Comparison of ENCODE assay signal across 9 cellular contexts in the genomic region with DNA sequence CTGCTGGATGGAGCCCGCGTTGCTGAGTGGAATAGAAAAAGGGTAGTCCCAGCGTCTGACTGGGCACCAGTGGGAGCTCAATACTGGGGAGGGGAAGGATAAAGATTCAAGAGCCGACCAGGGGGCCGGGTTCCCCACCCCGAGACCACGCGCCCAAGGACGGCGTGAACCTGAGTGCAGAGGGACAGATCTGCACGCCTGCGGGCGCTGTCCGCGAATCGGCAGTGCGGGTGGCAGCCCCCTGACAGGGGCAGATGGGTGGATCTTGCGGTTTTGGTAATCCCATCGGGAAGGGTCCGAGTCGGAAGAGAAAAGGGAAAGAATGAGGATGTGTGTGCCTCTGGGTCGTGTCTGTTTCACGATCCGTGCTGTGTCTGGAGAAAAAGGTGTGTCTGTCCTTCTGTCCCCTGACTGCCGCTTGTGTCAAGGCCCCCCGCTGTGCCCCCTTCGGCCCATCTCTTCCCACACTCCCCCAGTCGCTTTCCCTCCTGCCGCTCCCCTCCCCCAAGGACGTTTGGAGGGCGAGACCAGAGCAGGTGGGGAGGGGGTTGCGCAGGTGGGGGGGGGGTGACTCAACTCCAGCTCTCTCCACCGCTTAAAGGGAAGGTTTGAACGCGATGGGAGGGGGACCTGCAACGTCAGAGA. TPM values are rescaled to one million over a fixed set of nuclear protein-coding genes. Genes with fewer than 3 reads are reported as not detected.
DNase-seq lines count a peak whose midpoint lies in the region; ATAC-seq and TF ChIP-seq lines count a peak whose summit lies in the region.
"Had no signal": no experiment of that assay in that cellular context is flagged by ENCODE, and none has a peak within 500 bp of the region (broad histone marks: within the 10 kb centered on the region; RNA-seq: fewer than 3 reads in every experiment).

No MANE protein-coding gene starts in this region.

- TF ChIP-seq CTCF in fibroblast of mammary gland (conservative IDR thresholded peaks at IDR 0.05; ENCODE audit: control insufficient read depth, insufficient read depth, low read depth, low read length) = no peak

- no peak overlapping the region for H3K27ac ChIP-seq in SJCRH30

- H3K4me3 ChIP-seq in SJCRH30 (peak overlapping the region; percentile 14), fibroblast of mammary gland (ENCODE audit: control insufficient read depth, low read depth, low read length) (peak overlapping the region; percentile 44)

- H3K4me3 Mint-ChIP-seq in activated T-cell treated with anti-CD3 and anti-CD28 coated beads, Interleukin-2, amount 50 U/mL, for 4 hours = peak overlapping the region; percentile 72
- peak overlapping the region; percentile 89 for H3K4me3 Mint-ChIP-seq in stimulated activated effector memory CD8-positive, alpha-beta T cell treated with anti-CD3 and anti-CD28 coated beads, Interleukin-12 subunit alpha, Interleukin-12 subunit beta, amount 100 ng/mL, for 72 hours

- no peaks in the 10 kb centered on the region for H3K36me3 Mint-ChIP-seq in activated T-cell treated with anti-CD3 and anti-CD28 coated beads, Interleukin-2, amount 50 U/mL, for 4 hours (ENCODE audit: insufficient read depth)
- peaks cover 27% of the 10 kb centered on the region for H3K36me3 Mint-ChIP-seq in stimulated activated effector memory CD8-positive, alpha-beta T cell treated with anti-CD3 and anti-CD28 coated beads, Interleukin-12 subunit alpha, Interleukin-12 subunit beta, amount 100 ng/mL, for 72 hours

- H3K27me3 ChIP-seq in SJCRH30 = peaks cover 16% of the 10 kb centered on the region

- peaks cover 60% of the 10 kb centered on the region for H3K4me1 Mint-ChIP-seq in activated T-cell treated with anti-CD3 and anti-CD28 coated beads, Interleukin-2, amount 50 U/mL, for 4 hours (ENCODE audit: low read depth)
- H3K4me1 Mint-ChIP-seq in stimulated activated effector memory CD8-positive, alpha-beta T cell treated with anti-CD3 and anti-CD28 coated beads, Interleukin-12 subunit alpha, Interleukin-12 subunit beta, amount 100 ng/mL, for 72 hours = peaks cover 61% of the 10 kb centered on the region

- no peak for DNase-seq in activated T-cell treated with anti-CD3 and anti-CD28 coated beads, Interleukin-2, amount 50 U/mL, for 4 hours
- DNase-seq in activated T-cell treated with anti-CD3 and anti-CD28 coated beads, Interleukin-2, amount 50 U/mL, for 1 hour = no peak
- DNase-seq in SJCRH30 = no peak
- DNase-seq in fibroblast of mammary gland (ENCODE audit: low read depth) = no peak
- no peak for DNase-seq in stimulated activated effector memory CD8-positive, alpha-beta T cell treated with anti-CD3 and anti-CD28 coated beads, Interleukin-12 subunit alpha, Interleukin-12 subunit beta, amount 100 ng/mL, for 72 hours (ENCODE audit: low spot score in 2 of 2)
- no peak for DNase-seq in SIG-M5 (lab: John Stamatoyannopoulos, UW)
- DNase-seq in NCI-H526 (lab: John Stamatoyannopoulos, UW) = no peak

- no peaks in the 10 kb centered on the region for H3K36me3 ChIP-seq in SJCRH30

- no peaks in the 10 kb centered on the region for H3K9me3 Mint-ChIP-seq in activated T-cell treated with anti-CD3 and anti-CD28 coated beads, Interleukin-2, amount 50 U/mL, for 4 hours
- no peaks in the 10 kb centered on the region for H3K9me3 Mint-ChIP-seq in stimulated activated effector memory CD8-positive, alpha-beta T cell treated with anti-CD3 and anti-CD28 coated beads, Interleukin-12 subunit alpha, Interleukin-12 subunit beta, amount 100 ng/mL, for 72 hours

- peak overlapping the region; percentile 86 for H3K27ac Mint-ChIP-seq in stimulated activated effector memory CD8-positive, alpha-beta T cell treated with anti-CD3 and anti-CD28 coated beads, Interleukin-12 subunit alpha, Interleukin-12 subunit beta, amount 100 ng/mL, for 72 hours

- peaks cover 3% of the 10 kb centered on the region; the same call in 1 of the 2 replicates for H3K4me1 ChIP-seq in SJCRH30

- no peaks in the 10 kb centered on the region for H3K9me3 ChIP-seq in SJCRH30 (replicated peaks)

- ATAC-seq in activated T-cell treated with anti-CD3 and anti-CD28 coated beads, Interleukin-2, amount 50 U/mL, for 4 hours = no peak
- ATAC-seq in stimulated activated effector memory CD8-positive, alpha-beta T cell treated with anti-CD3 and anti-CD28 coated beads, Interleukin-12 subunit alpha, Interleukin-12 subunit beta, amount 100 ng/mL, for 72 hours = no peak
- no peak for ATAC-seq in HG02642 (IDR thresholded peaks at IDR 0.05; ENCODE audit: poor library complexity, unreplicated experiment)

- peaks cover 71% of the 10 kb centered on the region for H3K27me3 Mint-ChIP-seq in activated T-cell treated with anti-CD3 and anti-CD28 coated beads, Interleukin-2, amount 50 U/mL, for 4 hours (ENCODE audit: low read depth)

RNA-seq across cellular contexts. Expression of gene VGF, which starts 0.7 kb away (rescaled TPM):
- not detected for total RNA-seq in activated T-cell treated with anti-CD3 and anti-CD28 coated beads, Interleukin-2, amount 50 U/mL, for 4 hours
- total RNA-seq in SJCRH30 (2014; rRNA removed; shearing (Covaris generic)) = 0.10 and 0.18 TPM in 2 replicates

RNA-seq across cellular contexts. Expression of gene AP1S1, which starts 11.8 kb away (rescaled TPM):
- total RNA-seq in activated T-cell treated with anti-CD3 and anti-CD28 coated beads, Interleukin-2, amount 50 U/mL, for 4 hours = 10 to 100 TPM; 27.6 to 32.9 (median 28.3) TPM
- total RNA-seq in SJCRH30 (2014; rRNA removed; shearing (Covaris generic)) = 89.2 and 98.3 TPM in 2 replicates

RNA-seq across cellular contexts. Expression of gene NAT16, which starts 14.0 kb away (rescaled TPM):
- total RNA-seq in activated T-cell treated with anti-CD3 and anti-CD28 coated beads, Interleukin-2, amount 50 U/mL, for 4 hours = not detected
- not detected in 2 replicates for total RNA-seq in SJCRH30 (2014; rRNA removed; shearing (Covaris generic))
- total RNA-seq: LHCN-M2 had no signal

RNA-seq across cellular contexts. Expression of gene MOGAT3, which starts 34.8 kb away (rescaled TPM):
- not detected for total RNA-seq in activated T-cell treated with anti-CD3 and anti-CD28 coated beads, Interleukin-2, amount 50 U/mL, for 4 hours
- not detected in 2 replicates for total RNA-seq in SJCRH30 (2014; rRNA removed; shearing (Covaris generic))
- total RNA-seq: LHCN-M2 had no signal

RNA-seq across cellular contexts. Expression of gene SERPINE1, which starts 39.2 kb away (rescaled TPM):
- total RNA-seq in activated T-cell treated with anti-CD3 and anti-CD28 coated beads, Interleukin-2, amount 50 U/mL, for 4 hours = under 1 TPM; 0.18 to 0.46 (median 0.33) TPM
- 1.2 and 1.7 TPM in 2 replicates for total RNA-seq in SJCRH30 (2014; rRNA removed; shearing (Covaris generic))
